In genomic region chr9:134919316-134919715, GRCh38 we compare ENCODE assay signal across 25 cellular contexts. TPM values are rescaled to one million over a fixed set of nuclear protein-coding genes. Genes with fewer than 3 reads are reported as not detected.
"Had no signal": no experiment of that assay in that cellular context is flagged by ENCODE, and none has a peak within 500 bp of the region (broad histone marks: within the 10 kb centered on the region; RNA-seq: fewer than 3 reads in every experiment).

No MANE protein-coding gene starts in this region.

- ATAC-seq: effector memory CD8-positive, alpha-beta T cell; esophagus mucosa; naive thymus-derived CD8-positive, alpha-beta T cell; stimulated activated naive B cell treated with anti-CD40 and anti-IgM and Interleukin-4, amounts not matched to agents 10 μg/mL and 1 μg/mL and 100 μg/mL, for 72 hours had no signal

- H3K36me3 Mint-ChIP-seq: activated naive CD8-positive, alpha-beta T cell treated with anti-CD3 and anti-CD28 coated beads for 36 hours; mesothelial cell of epicardium had no signal

- H3K27ac ChIP-seq: dorsolateral prefrontal cortex, ovary, prostate gland had no signal

- H3K4me3 Mint-ChIP-seq: activated naive CD8-positive, alpha-beta T cell treated with anti-CD3 and anti-CD28 coated beads for 36 hours; central memory CD8-positive, alpha-beta T cell; effector memory CD8-positive, alpha-beta T cell; mesothelial cell of epicardium; naive thymus-derived CD8-positive, alpha-beta T cell; stimulated activated naive B cell treated with anti-CD40 and anti-IgM and Interleukin-4, amounts not matched to agents 10 μg/mL and 1 μg/mL and 100 μg/mL, for 72 hours had no signal

- H3K36me3 ChIP-seq: ovary, prostate gland had no signal

- H3K4me1 Mint-ChIP-seq: activated naive CD8-positive, alpha-beta T cell treated with anti-CD3 and anti-CD28 coated beads for 36 hours; central memory CD8-positive, alpha-beta T cell; mesothelial cell of epicardium had no signal

- DNase-seq: activated CD4-positive, alpha-beta T cell treated with anti-CD3 and anti-CD28 coated beads for 4 hours; activated CD4-positive, alpha-beta T cell treated with anti-CD3 and anti-CD28 coated beads, Interleukin-2, amount 50 U/mL, for 48 hours; activated CD4-positive, CD25-positive, alpha-beta regulatory T cell; activated CD8-positive, alpha-beta memory T cell treated with anti-CD3 and anti-CD28 coated beads, Interleukin-2, amount 50 U/mL, for 48 hours; activated naive CD4-positive, alpha-beta T cell treated with Interleukin-2 at 50 U/mL for 16 hours; activated naive CD8-positive, alpha-beta T cell treated with anti-CD3 and anti-CD28 coated beads for 36 hours; activated T-cell treated with anti-CD3 and anti-CD28 coated beads, Interleukin-2, amount 50 U/mL, for 48 hours; effector memory CD8-positive, alpha-beta T cell; foreskin melanocyte; kidney; stimulated activated CD4-positive, alpha-beta T cell treated with anti-CD3 and anti-CD28 coated beads, Interleukin-2, amount 100 ng/mL, for 48 hours; stimulated activated CD8-positive, alpha-beta memory T cell treated with anti-CD3 and anti-CD28 coated beads, Interleukin-4, amount 100 ng/mL, for 48 hours; stimulated activated naive B cell treated with anti-CD40 and anti-IgM and Interleukin-4, amounts not matched to agents 10 μg/mL and 1 μg/mL and 100 μg/mL, for 72 hours had no signal

- H3K27ac Mint-ChIP-seq: activated naive CD8-positive, alpha-beta T cell treated with anti-CD3 and anti-CD28 coated beads for 36 hours; effector memory CD8-positive, alpha-beta T cell; mesothelial cell of epicardium; stimulated activated naive B cell treated with anti-CD40 and anti-IgM and Interleukin-4, amounts not matched to agents 10 μg/mL and 1 μg/mL and 100 μg/mL, for 72 hours had no signal

- H3K4me1 ChIP-seq: prostate gland had no signal

- H3K9me3 ChIP-seq: ovary, prostate gland had no signal

- H3K4me3 ChIP-seq: dorsolateral prefrontal cortex, ovary, prostate gland had no signal

- H3K27me3 ChIP-seq: ovary had no signal

RNA-seq across cellular contexts. Expression of gene FCN1, which starts 1.6 kb away (rescaled TPM):
- total RNA-seq: activated CD8-positive, alpha-beta memory T cell treated with anti-CD3 and anti-CD28 coated beads for 36 hours; activated naive CD8-positive, alpha-beta T cell treated with anti-CD3 and anti-CD28 coated beads for 36 hours; astrocyte; endothelial cell of umbilical vein; lung microvascular endothelial cell; mesothelial cell of epicardium had no signal

RNA-seq across cellular contexts. Expression of gene FCN2, which starts 38.7 kb away (rescaled TPM):
- total RNA-seq: activated CD8-positive, alpha-beta memory T cell treated with anti-CD3 and anti-CD28 coated beads for 36 hours; activated naive CD8-positive, alpha-beta T cell treated with anti-CD3 and anti-CD28 coated beads for 36 hours; astrocyte; endothelial cell of umbilical vein; lung microvascular endothelial cell; mesothelial cell of epicardium; naive thymus-derived CD8-positive, alpha-beta T cell; urinary bladder had no signal
